ENCODE assay signal across 8 cellular contexts in genomic region chr6:37417393-37417792, GRCh38.
"Had no signal": no experiment of that assay in that cellular context is flagged by ENCODE, and none has a peak within 500 bp of the region (broad histone marks: within the 10 kb centered on the region; RNA-seq: fewer than 3 reads in every experiment).

No MANE protein-coding gene starts in this region.

- H3K9me3 ChIP-seq: HAP-1 had no signal

- H3K27ac ChIP-seq: GM23248 had no signal

- FAIRE-seq: HTR-8/SVneo had no signal

- H3K27me3 Mint-ChIP-seq: IgD-negative memory B cell had no signal

- H3K4me3 ChIP-seq: GM23248, HAP-1 had no signal

- ATAC-seq: HCT116 had no signal

- H3K4me1 Mint-ChIP-seq: IgD-negative memory B cell had no signal

- DNase-seq: GM23248, GOT3, H7, KG1 had no signal

- H3K36me3 ChIP-seq: HAP-1 had no signal

- H3K27ac Mint-ChIP-seq: IgD-negative memory B cell had no signal
